In the genomic region with DNA sequence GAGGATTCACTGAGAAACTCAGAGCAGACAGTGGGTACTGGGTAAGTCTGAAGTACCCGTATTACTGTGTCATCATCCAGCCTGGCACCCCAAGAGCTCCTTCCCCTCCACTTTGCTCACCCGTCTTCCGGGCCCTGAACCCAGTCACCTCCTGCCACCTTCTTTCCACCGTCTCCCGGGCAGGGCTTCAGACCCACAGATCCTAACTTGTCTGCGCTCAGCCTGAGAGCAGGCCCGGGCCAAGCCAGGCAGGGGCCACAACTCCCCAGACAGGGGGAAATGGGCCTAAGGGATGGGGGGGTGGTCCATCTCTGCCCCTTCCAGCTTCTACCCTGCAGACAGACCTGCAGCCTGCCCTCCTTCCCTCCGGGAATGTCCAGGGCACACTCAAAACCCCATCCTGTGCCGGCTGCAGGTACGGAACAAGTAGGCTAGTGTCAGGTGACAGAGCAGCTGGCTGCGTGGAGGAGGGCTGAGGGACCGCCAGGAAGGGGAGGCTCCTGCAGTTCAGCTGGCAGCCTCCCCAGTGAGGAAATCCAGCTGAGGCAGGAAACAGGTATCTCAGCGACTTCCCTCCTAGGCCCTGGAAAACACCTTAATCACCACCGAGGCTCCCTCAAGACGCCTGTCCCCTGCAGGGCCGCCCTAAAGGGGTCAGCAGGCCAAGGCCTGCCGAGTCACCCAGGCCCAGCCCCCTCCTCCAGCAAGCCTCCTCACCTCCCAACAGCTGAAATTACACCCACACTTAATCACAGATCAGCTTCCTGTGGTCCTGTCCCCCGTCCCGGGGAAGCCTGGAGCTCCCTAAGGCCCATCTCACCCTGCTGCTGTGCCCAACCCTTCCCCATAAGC, we compare ENCODE assay signal across 9 cellular contexts. TPM values are rescaled to one million over a fixed set of nuclear protein-coding genes. Genes with fewer than 3 reads are reported as not detected.
A peak's percentile ranks its signal among the peaks of the same experiment; 100 is the strongest.
DNase-seq lines count a peak whose midpoint lies in the region; ATAC-seq and TF ChIP-seq lines count a peak whose summit lies in the region.
"Had no signal": no experiment of that assay in that cellular context is flagged by ENCODE, and none has a peak within 500 bp of the region (broad histone marks: within the 10 kb centered on the region; RNA-seq: fewer than 3 reads in every experiment).

No MANE protein-coding gene starts in this region.

- no peaks in the 10 kb centered on the region for H3K9me3 ChIP-seq in PC-9 (ENCODE audit: insufficient read depth, low read depth)
- H3K9me3 ChIP-seq in cardiac muscle cell (ENCODE audit: low read depth), result no peaks in the 10 kb centered on the region
- no peaks in the 10 kb centered on the region for H3K9me3 ChIP-seq in psoas muscle

- H3K4me1 ChIP-seq in PC-9 (replicated peaks; ENCODE audit: insufficient read depth) (peaks cover 57% of the 10 kb centered on the region), cardiac muscle cell (ENCODE audit: low read depth) (peaks cover 67% of the 10 kb centered on the region), psoas muscle (peaks cover 51% of the 10 kb centered on the region)

- 24 to 35% (median 26%) methylated on average over 19 of the region's 19 CpGs for WGBS in psoas muscle, 3 donors

- TF ChIP-seq CTCF in PC-9 (conservative IDR thresholded peaks at IDR 0.05) (no peak), cardiac muscle cell (IDR thresholded peaks at IDR 0.05; ENCODE audit: low read depth, low read length) (no peak), psoas muscle (IDR thresholded peaks at IDR 0.05) (no peak)

- BruUV-seq in PC-9 (replicated peaks; lab: Mats Ljungman, UMichigan), result no TSS peak

- intact Hi-C loops in PC-9 (cut with micrococcal nuclease; ENCODE audit: unreplicated experiment), result loop anchor here (10.0 kb wide), 1 partner anchor 149 kb away; a partner anchor contains a TSS
- intact Hi-C loops in psoas muscle (cut with DNase I), result loop anchor here in 1 of 2 donors (2.0 to 5.0 kb wide), 2 partner anchors 19 to 36 kb away; no protein-coding TSS in a partner anchor

- H3K4me3 ChIP-seq in H7 (ENCODE audit: insufficient read depth, low read depth, low read length) (peak overlapping the region; percentile 16; the same call in 1 of the 2 replicates), PC-9 (no peak overlapping the region), cardiac muscle cell (no peak overlapping the region), psoas muscle (peak overlapping the region; percentile 82)

- no peaks in the 10 kb centered on the region for H3K36me3 ChIP-seq in H7 (replicated peaks; ENCODE audit: control insufficient read depth, insufficient read depth, low read length)
- no peaks in the 10 kb centered on the region for H3K36me3 ChIP-seq in PC-9 (ENCODE audit: low read depth)
- no peaks in the 10 kb centered on the region for H3K36me3 ChIP-seq in cardiac muscle cell
- no peaks in the 10 kb centered on the region for H3K36me3 ChIP-seq in psoas muscle (ENCODE audit: insufficient read depth in 1 of 2, low read depth in 1 of 2)

- H3K9me2 ChIP-seq in PC-9 (ENCODE audit: insufficient read depth), result no peaks in the 10 kb centered on the region

- peaks cover 20% of the 10 kb centered on the region for H3F3A ChIP-seq in PC-9 (ENCODE audit: insufficient read depth, low read depth)

- H2AFZ ChIP-seq in PC-9, result no peak overlapping the region

- H3K27ac ChIP-seq in PC-9, result peak overlapping the region; percentile 26
- H3K27ac ChIP-seq in cardiac muscle cell, result peak overlapping the region; percentile 58
- peak overlapping the region; percentile 82 for H3K27ac ChIP-seq in psoas muscle

- CTCF ChIA-PET in PC-9 (lab: Charles Lee), result no interaction called here

- peak; percentile 53 to 66 (median 62) for ATAC-seq in psoas muscle
- ATAC-seq in HG03196 (IDR thresholded peaks at IDR 0.05; ENCODE audit: unreplicated experiment), result no peak
- ATAC-seq in GM18873 (IDR thresholded peaks at IDR 0.05; ENCODE audit: low FRiP score, unreplicated experiment), result no peak

- H3K79me2 ChIP-seq in PC-9 (ENCODE audit: low read depth), result peaks cover 37% of the 10 kb centered on the region

- DNase-seq in H7 (peak; percentile 82), PC-9 (peak in 1 of 2 experiments; percentile 69), cardiac muscle cell (ENCODE audit: low read depth in 1 of 2, low spot score in 1 of 2) (peak in 1 of 2 donors; percentile 47), psoas muscle (peak; percentile 76 to 83), germinal center (ENCODE audit: low spot score) (no peak), KG1 (lab: John Stamatoyannopoulos, UW) (no peak)
- DNase-seq: naive thymus-derived CD8-positive, alpha-beta T cell had no signal

- peak overlapping the region; percentile 31 for H3K4me2 ChIP-seq in PC-9

- no peaks in the 10 kb centered on the region for H4K20me1 ChIP-seq in PC-9 (ENCODE audit: insufficient read depth)

- H3K27me3 ChIP-seq in H7 (ENCODE audit: control insufficient read depth, insufficient read depth, low read length), result no peaks in the 10 kb centered on the region
- no peaks in the 10 kb centered on the region for H3K27me3 ChIP-seq in PC-9 (ENCODE audit: insufficient read depth, low read depth)
- H3K27me3 ChIP-seq in cardiac muscle cell, result no peaks in the 10 kb centered on the region
- no peaks in the 10 kb centered on the region for H3K27me3 ChIP-seq in psoas muscle (ENCODE audit: insufficient read depth in 3 of 3, low read length in 2 of 3)

- POLR2A ChIA-PET in PC-9 (lab: Charles Lee; ENCODE audit: unreplicated experiment), result no interaction called here

RNA-seq across cellular contexts. Expression of a gene that starts 3.5 kb away (rescaled TPM):
- 43.5 and 49.2 TPM in 2 replicates for total RNA-seq in H7 (2014; rRNA removed; shearing (Covaris generic))
- total RNA-seq in PC-9 (2021) (126 and 157 TPM in 2 replicates), cardiac muscle cell (112 and 193 TPM in 2 replicates), psoas muscle (100 to 1,000 TPM; 102 to 168 (median 135) TPM)
- polyA plus RNA-seq in cardiac muscle cell (62.3 and 96.2 TPM in 2 replicates), psoas muscle (10 to 100 TPM; 24.5 to 74.8 (median 43.8) TPM)

RNA-seq across cellular contexts. Expression of a gene that starts 43.2 kb away (rescaled TPM):
- total RNA-seq in H7 (2014; rRNA removed; shearing (Covaris generic)), result not detected in 2 replicates
- total RNA-seq in PC-9 (2021) (not detected in 2 replicates), cardiac muscle cell (not detected in 2 replicates), psoas muscle (1 to 10 TPM in 1 of 4 donors, under 1 TPM in 1, not detected in 2; 0.42 to 1.7 TPM)
- polyA plus RNA-seq in cardiac muscle cell (not detected in 2 replicates), psoas muscle (under 1 TPM; 0.09 to 0.64 (median 0.24) TPM)
- total RNA-seq: naive thymus-derived CD8-positive, alpha-beta T cell had no signal
- polyA plus RNA-seq: naive thymus-derived CD8-positive, alpha-beta T cell had no signal

Comparison
In these comparisons a context has a peak if more than half of its experiments do, and no peak if none do; other contexts are left out.
1. DNase-seq: peak in H7 (single experiment) and psoas muscle (2 of 2); none in germinal center (single experiment) and KG1 (single experiment).
2. H3K4me3 ChIP-seq: peak in H7 (single experiment) and psoas muscle (single experiment); none in PC-9 (single experiment) and cardiac muscle cell (single experiment).
3. H3K27ac ChIP-seq: peak in every context shown above with its lines; median percentile 82 in psoas muscle; 58 in cardiac muscle cell; 26 in PC-9.
4. ATAC-seq: peak in psoas muscle (4 of 4); none in HG03196 (single experiment) and GM18873 (single experiment).